In genomic region chr9:17332129-17332528, GRCh38 we compare ENCODE assay signal across 18 cellular contexts.
A peak's percentile ranks its signal among the peaks of the same experiment; 100 is the strongest.
DNase-seq lines count a peak whose midpoint lies in the region; ATAC-seq, FAIRE-seq and TF ChIP-seq lines count a peak whose summit lies in the region.
"Had no signal": no experiment of that assay in that cellular context is flagged by ENCODE, and none has a peak within 500 bp of the region (broad histone marks: within the 10 kb centered on the region; RNA-seq: fewer than 3 reads in every experiment).

No MANE protein-coding gene starts in this region.

- no peak overlapping the region for H3K4me3 Mint-ChIP-seq in WTC11
- H3K4me3 Mint-ChIP-seq: B cell; CD4-positive, CD25-positive, alpha-beta regulatory T cell; CD8-positive, alpha-beta T cell; H9 had no signal

- CTCF ChIA-PET in WTC11 (lab: Charles Lee) = no interaction called here

- DNase-seq in GM12891 (ENCODE audit: insufficient read length, low spot score) (no peak), WTC11 (ENCODE audit: low spot score) (no peak), retina (peak; percentile 6), putamen (ENCODE audit: low spot score) (no peak), islet precursor cell (no peak), glomerular visceral epithelial cell (ENCODE audit: extremely low spot score) (no peak)
- DNase-seq: Caco-2; CD4-positive, CD25-positive, alpha-beta regulatory T cell; CD8-positive, alpha-beta T cell; DMS 273 treated with DMSO at 0.1 percent for 48 hours; DMS79; EL; GDM1; H9 had no signal

- H3K4me1 Mint-ChIP-seq in WTC11 = peaks cover 14% of the 10 kb centered on the region
- H3K4me1 Mint-ChIP-seq: B cell; CD4-positive, CD25-positive, alpha-beta regulatory T cell had no signal

- H3K36me3 Mint-ChIP-seq in WTC11 = no peaks in the 10 kb centered on the region; the same call in 1 of the 2 replicates
- H3K36me3 Mint-ChIP-seq: CD4-positive, CD25-positive, alpha-beta regulatory T cell; CD8-positive, alpha-beta T cell had no signal

- H3K27ac Mint-ChIP-seq in WTC11 = peak overlapping the region; percentile 29; the same call in 1 of the 2 replicates
- H3K27ac Mint-ChIP-seq: B cell; CD4-positive, CD25-positive, alpha-beta regulatory T cell; CD8-positive, alpha-beta T cell had no signal

- no peak for TF ChIP-seq POLR2A in GM12891 (IDR thresholded peaks at IDR 0.05; ENCODE audit: low read depth, low read length)

- ATAC-seq in WTC11 = peak; percentile 55
- ATAC-seq: CD8-positive, alpha-beta T cell; GM12878; HCT116 had no signal

- no peaks in the 10 kb centered on the region for H3K27me3 Mint-ChIP-seq in WTC11 (ENCODE audit: low read depth)
- H3K27me3 Mint-ChIP-seq: B cell; CD4-positive, CD25-positive, alpha-beta regulatory T cell had no signal

- peak; percentile 28 for FAIRE-seq in GM12891 (lab: Jason Lieb, UNC)
- FAIRE-seq: GM12878, GM18507 had no signal

- no peak for TF ChIP-seq CTCF in WTC11 (IDR thresholded peaks at IDR 0.05)

- POLR2A ChIA-PET in WTC11 (lab: Charles Lee) = interaction anchor here (0.7 kb wide), 1 partner anchor 680 kb away, joined by 4 read pairs; no protein-coding TSS in a partner anchor

- H3K9me3 Mint-ChIP-seq in WTC11 = 0 out of 2 replicates have a peak, but pooled peaks cover 3% of the 10 kb centered on the region
- H3K9me3 Mint-ChIP-seq: H9 had no signal

TF ChIP-seq in GM12891, 5 proteins besides CTCF, POLR2A, EP300 and RAD21:
- TF ChIP-seq POLR2AphosphoS5 (IDR thresholded peaks at IDR 0.05; ENCODE audit: low read depth, low read length) = no peak

TF ChIP-seq in WTC11, 78 proteins besides CTCF, POLR2A, EP300 and RAD21:
- TF ChIP-seq FOXK1 (CRISPR knock-in tag; IDR thresholded peaks at IDR 0.05) = no peak
- TF ChIP-seq ATF3 (CRISPR knock-in tag; conservative IDR thresholded peaks at IDR 0.05) = no peak
- no peak for TF ChIP-seq CREB1 (CRISPR knock-in tag; IDR thresholded peaks at IDR 0.05)
- TF ChIP-seq NR3C1 (CRISPR knock-in tag; conservative IDR thresholded peaks at IDR 0.05; ENCODE audit: low read depth) = no peak
- no peak for TF ChIP-seq ZNF317 (CRISPR knock-in tag; IDR thresholded peaks at IDR 0.05; ENCODE audit: borderline replicate concordance, low read depth)
- no peak for TF ChIP-seq AR (CRISPR knock-in tag; IDR thresholded peaks at IDR 0.05)
- TF ChIP-seq FOXP4 (CRISPR knock-in tag; IDR thresholded peaks at IDR 0.05) = no peak
- no peak for TF ChIP-seq OVOL2 (CRISPR knock-in tag; IDR thresholded peaks at IDR 0.05; ENCODE audit: borderline replicate concordance)
- TF ChIP-seq SOX15 (CRISPR knock-in tag; IDR thresholded peaks at IDR 0.05) = no peak
- no peak for TF ChIP-seq ZMAT4 (CRISPR knock-in tag; IDR thresholded peaks at IDR 0.05)
